In genomic region chr4:6405417-6405747, GRCh38 we compare ENCODE assay signal across 19 cellular contexts.
"Had no signal": no experiment of that assay in that cellular context is flagged by ENCODE, and none has a peak within 500 bp of the region (broad histone marks: within the 10 kb centered on the region; RNA-seq: fewer than 3 reads in every experiment).

No MANE protein-coding gene starts in this region.

- H3K4me3 ChIP-seq: coronary artery, heart right ventricle, left lung, lung, ovary, right atrium auricular region, suprapubic skin, thyroid gland, vagina had no signal

- H3K4me1 Mint-ChIP-seq: naive B cell had no signal

- H3K4me1 ChIP-seq: left lung, right atrium auricular region, thyroid gland had no signal

- DNase-seq: effector CD4-positive, alpha-beta T cell; foreskin melanocyte; heart right ventricle; hypothalamus; mesenchymal stem cell; naive B cell; ovary; small intestine; stimulated activated CD4-positive, alpha-beta T cell treated with anti-CD3 and anti-CD28 coated beads, Interleukin-12 subunit alpha, Interleukin-12 subunit beta, amount 100 ng/mL, for 4 hours; stimulated activated naive CD4-positive, alpha-beta T cell treated with Interleukin-2 at 50 U/mL for 16 hours; thyroid gland had no signal

- ATAC-seq: heart right ventricle, left lung had no signal

- H3K27me3 ChIP-seq: ovary, vagina had no signal

- H3K27ac ChIP-seq: coronary artery, heart right ventricle, left lung, ovary, right atrium auricular region, suprapubic skin, thyroid gland, vagina had no signal

- H3K9me3 Mint-ChIP-seq: nephron, type B pancreatic cell had no signal

- H3K27ac Mint-ChIP-seq: naive B cell, nephron, type B pancreatic cell had no signal

- H3K9me3 ChIP-seq: heart right ventricle, left lung, ovary, right atrium auricular region, suprapubic skin, thyroid gland, vagina had no signal

- H3K36me3 ChIP-seq: heart right ventricle, left lung, ovary, right atrium auricular region, suprapubic skin, thyroid gland, vagina had no signal

- H3K36me3 Mint-ChIP-seq: type B pancreatic cell had no signal

- H3K4me3 Mint-ChIP-seq: naive B cell, nephron, type B pancreatic cell had no signal
